In the genomic region with DNA sequence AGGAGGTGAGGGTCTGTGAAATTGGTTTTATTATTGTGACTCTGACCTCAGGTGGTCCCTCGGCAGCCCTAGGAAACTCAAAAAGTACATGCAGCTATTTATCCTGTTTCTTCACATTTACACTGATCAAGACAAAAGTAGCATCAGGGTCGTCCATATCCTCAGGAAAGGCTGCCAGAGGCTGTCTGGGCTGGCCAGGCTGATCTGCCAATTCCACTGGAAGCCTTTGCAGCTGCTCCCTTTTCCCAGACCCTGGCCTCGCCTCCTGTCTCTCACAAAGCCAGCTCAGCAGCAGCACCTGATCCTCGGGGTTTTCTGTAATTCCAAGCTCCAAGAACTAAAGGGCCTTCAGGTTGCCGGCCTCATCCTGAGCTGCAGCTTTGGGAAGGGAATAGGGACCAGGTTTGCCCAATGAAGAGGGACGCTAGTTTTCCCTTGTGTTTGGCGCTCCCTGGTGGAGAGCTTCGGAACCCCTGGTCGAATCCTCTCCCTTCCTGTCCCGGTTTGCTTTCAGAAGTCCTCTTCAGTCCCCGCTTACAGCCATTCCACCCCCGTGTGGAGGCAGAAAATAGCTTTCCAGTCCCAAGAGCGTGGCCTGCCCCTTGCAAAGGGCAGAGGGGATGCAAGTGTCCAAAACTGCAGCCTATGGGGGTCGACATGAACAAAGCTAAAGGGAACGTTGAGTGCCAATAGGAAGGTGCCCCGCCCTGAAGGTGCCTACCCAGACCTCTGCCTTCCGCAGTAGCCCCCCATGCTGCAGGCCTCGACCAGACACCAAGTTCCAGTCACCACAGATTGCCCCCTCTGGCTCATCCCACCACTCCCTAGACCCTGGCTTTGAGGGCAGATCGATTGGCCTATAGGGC, we compare ENCODE assay signal across 9 cellular contexts. TPM values are rescaled to one million over a fixed set of nuclear protein-coding genes. Genes with fewer than 3 reads are reported as not detected.
DNase-seq lines count a peak whose midpoint lies in the region; ATAC-seq, FAIRE-seq and TF ChIP-seq lines count a peak whose summit lies in the region.
"Had no signal": no experiment of that assay in that cellular context is flagged by ENCODE, and none has a peak within 500 bp of the region (broad histone marks: within the 10 kb centered on the region; RNA-seq: fewer than 3 reads in every experiment).

No MANE protein-coding gene starts in this region.

- H2AFZ ChIP-seq in H1 (ENCODE audit: low read length), result peak overlapping the region; percentile 60; the same call in 1 of the 2 replicates

- H3K79me1 ChIP-seq in H1 (ENCODE audit: low read depth, low read length), result no peaks in the 10 kb centered on the region; the same call in 1 of the 2 replicates

- H3K18ac ChIP-seq in H1 (ENCODE audit: extremely low read depth, low read length), result no peak overlapping the region

- ATAC-seq in HG02798 (IDR thresholded peaks at IDR 0.05; ENCODE audit: poor library complexity, unreplicated experiment), result no peak

- H2BK12ac ChIP-seq in H1 (ENCODE audit: low read depth, low read length), result no peak overlapping the region

- H3K27ac Mint-ChIP-seq in mesothelial cell of epicardium, result no peak overlapping the region

- peaks cover 6% of the 10 kb centered on the region for H3K9me3 Mint-ChIP-seq in mesothelial cell of epicardium

- H3K79me2 ChIP-seq in H1 (ENCODE audit: control insufficient read depth in 1 of 2, insufficient read depth in 2 of 2, low read length in 2 of 2), result no peaks in the 10 kb centered on the region

- H3K36me3 ChIP-seq in H1 (ENCODE audit: control insufficient read depth in 2 of 4, insufficient read depth in 4 of 4, low read length in 3 of 4), result no peaks in the 10 kb centered on the region

- H2BK20ac ChIP-seq in H1 (ENCODE audit: low read length), result no peak overlapping the region

- no peak overlapping the region for H2AK5ac ChIP-seq in H1 (ENCODE audit: low read depth, low read length)

- WGBS in H1 (ENCODE audit: extremely low coverage in 1 of 2, insufficient coverage in 1 of 2, insufficient read length in 1 of 2, insufficient replicate concordance in 2 of 2, low coverage in 1 of 2, low lambda C conversion rate in 2 of 2, missing lambda C conversion rate in 1 of 2), 2 experiments, result 41% methylated on average over 19 of the region's 19 CpGs; no CpG with 5 or more reads in 1 of the 2 experiments

- H3K36me3 Mint-ChIP-seq in mesothelial cell of epicardium, result peaks cover 4% of the 10 kb centered on the region

- H4K5ac ChIP-seq in H1 (ENCODE audit: insufficient read length, low read depth, low read length), result no peak overlapping the region

- H3K4ac ChIP-seq in H1 (replicated peaks; ENCODE audit: insufficient read length, low read depth, low read length), result no peak overlapping the region

- no peaks in the 10 kb centered on the region for H3K27me3 Mint-ChIP-seq in mesothelial cell of epicardium (ENCODE audit: low read depth)

- H4K91ac ChIP-seq in H1 (replicated peaks; ENCODE audit: insufficient read length, low read length), result no peak overlapping the region

- H3K27me3 ChIP-seq in H1 (replicated peaks in 1 of 4; ENCODE audit: control insufficient read depth in 3 of 4, extremely low read depth in 1 of 4, insufficient read depth in 3 of 4, low read length in 3 of 4), result no peaks in the 10 kb centered on the region; a peak in 2 of 7 replicates

- H3K4me1 Mint-ChIP-seq in mesothelial cell of epicardium, result peaks cover 11% of the 10 kb centered on the region

- no peak overlapping the region for H3K4me3 ChIP-seq in H1 (ENCODE audit: extremely low read depth in 1 of 4, insufficient read depth in 2 of 4, low read depth in 3 of 4, low read length in 4 of 4)
- H3K4me3 ChIP-seq: skin epidermis had no signal

- H3K4me2 ChIP-seq in H1 (ENCODE audit: insufficient read depth in 1 of 2, low read depth in 2 of 2, low read length in 2 of 2), result no peak overlapping the region

- H3K4me1 ChIP-seq in H1 (replicated peaks in 1 of 4; ENCODE audit: control insufficient read depth in 3 of 4, insufficient read depth in 4 of 4, low read length in 3 of 4), result peaks cover 0 to 5% (median 3%) of the 10 kb centered on the region in 4 experiments; a peak in 5 of 7 replicates

- TF ChIP-seq POLR2A in H1 (IDR thresholded peaks at IDR 0.05; ENCODE audit: control extremely low read depth in 1 of 2, low read depth in 2 of 2, low read length in 2 of 2), result no peak

- DNase-seq in NOMO-1 treated with DMSO at 0.1 percent for 48 hours (lab: John Stamatoyannopoulos, UW; ENCODE audit: unreplicated experiment) (peak; percentile 21), NOMO-1 treated with dmso at 0.1 percent for 144 hours (lab: John Stamatoyannopoulos, UW; ENCODE audit: unreplicated experiment) (no peak), NCI-H510A (lab: John Stamatoyannopoulos, UW) (peak; percentile 7), H1 (ENCODE audit: low read depth in 1 of 2, low spot score in 2 of 2) (peak; percentile 78 to 99), mesothelial cell of epicardium (ENCODE audit: low spot score in 2 of 2, unreplicated experiment in 2 of 2) (peak; percentile 54 to 91)
- DNase-seq in activated CD8-positive, alpha-beta memory T cell treated with anti-CD3 and anti-CD28 coated beads for 24 hours, result peak; percentile 89
- DNase-seq in stimulated activated CD8-positive, alpha-beta memory T cell treated with anti-CD3 and anti-CD28 coated beads, Interleukin-4, amount 100 ng/mL, for 1 hour (ENCODE audit: low read depth in 2 of 2, low spot score in 1 of 2), result peak; percentile 25 to 27

- CTCF ChIA-PET in H1 (lab: Charles Lee; ENCODE audit: partially characterized antibody), result interaction anchor here (0.5 to 3.6 kb wide), 38 partner anchors 9 to 439 kb away, joined by 3 to 32 read pairs (median 4); partner anchors contain the start of genes MFSD6L and SPDYE4

- H3K23ac ChIP-seq in H1 (ENCODE audit: insufficient read length), result no peak overlapping the region

- no peak overlapping the region for H3K56ac ChIP-seq in H1 (replicated peaks; ENCODE audit: insufficient read length, low read depth, low read length)

- no peak overlapping the region for H2BK120ac ChIP-seq in H1 (replicated peaks; ENCODE audit: low read depth, low read length)

- peak; percentile 92 to 94 for TF ChIP-seq RAD21 in H1 (IDR thresholded peaks at IDR 0.05 in 1 of 2, conservative IDR thresholded peaks at IDR 0.05 in 1 of 2; ENCODE audit: low read depth in 2 of 2, low read length in 2 of 2)

- peak; percentile 75 to 93 (median 86) for TF ChIP-seq CTCF in H1 (IDR thresholded peaks at IDR 0.05; ENCODE audit: control extremely low read depth in 1 of 3, insufficient read depth in 1 of 3, low read depth in 1 of 3, low read length in 3 of 3)
- peak; percentile 93 for TF ChIP-seq CTCF in mesothelial cell of epicardium (IDR thresholded peaks at IDR 0.05; ENCODE audit: unreplicated experiment)

- no peak for TF ChIP-seq EP300 in H1 (IDR thresholded peaks at IDR 0.05; ENCODE audit: borderline replicate concordance in 1 of 2, low read depth in 2 of 2, low read length in 2 of 2)

- H4K8ac ChIP-seq in H1 (ENCODE audit: extremely low read depth, insufficient read depth, low read length), result no peak overlapping the region

- H2BK5ac ChIP-seq in H1 (ENCODE audit: low read depth, low read length), result no peak overlapping the region

- H3K4me3 Mint-ChIP-seq in mesothelial cell of epicardium, result no peak overlapping the region

- no peak overlapping the region for H3K27ac ChIP-seq in H1 (ENCODE audit: low read depth, low read length)
- H3K27ac ChIP-seq: skin epidermis had no signal

- POLR2A ChIA-PET in H1 (lab: Charles Lee; ENCODE audit: partially characterized antibody), result interaction anchor here (0.8 to 0.9 kb wide), 2 partner anchors 9 to 13 kb away, joined by 3 read pairs; partner anchors contain the start of gene MFSD6L

- no peaks in the 10 kb centered on the region for H3K23me2 ChIP-seq in H1 (ENCODE audit: low read depth, low read length)

- no peak overlapping the region for H2BK15ac ChIP-seq in H1 (ENCODE audit: low read length)

- peak; percentile 93 for FAIRE-seq in H1 (lab: Jason Lieb, UNC)

- no peaks in the 10 kb centered on the region for H4K20me1 ChIP-seq in H1 (replicated peaks in 1 of 2; ENCODE audit: control insufficient read depth in 1 of 2, insufficient read depth in 2 of 2, low read length in 2 of 2)

- no peaks in the 10 kb centered on the region for H3K9me3 ChIP-seq in H1 (ENCODE audit: insufficient read depth in 2 of 2, low read depth in 1 of 2, low read length in 1 of 2)

- H3K14ac ChIP-seq in H1 (ENCODE audit: insufficient read length), result no peak overlapping the region

- H3K9ac ChIP-seq in H1 (replicated peaks in 1 of 4; ENCODE audit: extremely low read depth in 1 of 4, low read depth in 3 of 4, low read length in 3 of 4), result no peak overlapping the region

RNA-seq across cellular contexts. Expression of gene MFSD6L, which starts 13.4 kb away (rescaled TPM):
- 2.6 and 2.8 TPM in 2 replicates for total RNA-seq in H1 (2021; fragmentation: NEBNext Ultra II Directional; extraction: Animal tissue kit (Norgen Biotek cat#: 25700))
- polyA plus RNA-seq in H1 (2011; rRNA removed), result 2.7 and 3.5 TPM in 2 replicates
- 3.2 TPM for polyA plus RNA-seq in H1 (2011; cell fraction: cytosol; rRNA removed)
- polyA plus RNA-seq in H1 (2011; cell fraction: nucleus; rRNA removed), result 3.5 TPM
- polyA plus RNA-seq in H1 (2012, experiment 1 of 2), result 1.8 to 3.3 TPM (median 3.0 TPM) in 4 replicates
- polyA plus RNA-seq in H1 (2012, experiment 2 of 2), result 2.3 TPM
- polyA plus RNA-seq in H1 (2013, experiment 1 of 2), result 2.5 TPM
- polyA plus RNA-seq in H1 (2013, experiment 2 of 2), result 2.2 TPM
- polyA minus RNA-seq in H1 (2011; rRNA and poly(A)+ RNA removed), result 2.8 and 3.6 TPM in 2 replicates
- 2.3 TPM for polyA minus RNA-seq in H1 (2011; cell fraction: cytosol; rRNA and poly(A)+ RNA removed)
- 4.0 TPM for polyA minus RNA-seq in H1 (2011; cell fraction: nucleus; rRNA and poly(A)+ RNA removed)
- total RNA-seq in mesothelial cell of epicardium, result 3.0 to 4.4 TPM (median 4.0 TPM) in 3 replicates

RNA-seq across cellular contexts. Expression of gene SPDYE4, which starts 27.4 kb away (rescaled TPM):
- not detected in 2 replicates for total RNA-seq in H1 (2021; fragmentation: NEBNext Ultra II Directional; extraction: Animal tissue kit (Norgen Biotek cat#: 25700))
- not detected in 2 replicates for polyA plus RNA-seq in H1 (2011; rRNA removed)
- polyA plus RNA-seq in H1 (2011; cell fraction: cytosol; rRNA removed), result not detected
- polyA plus RNA-seq in H1 (2011; cell fraction: nucleus; rRNA removed), result not detected
- not detected in 4 replicates for polyA plus RNA-seq in H1 (2012, experiment 1 of 2)
- polyA plus RNA-seq in H1 (2012, experiment 2 of 2), result not detected
- polyA plus RNA-seq in H1 (2013, experiment 1 of 2), result not detected
- not detected for polyA plus RNA-seq in H1 (2013, experiment 2 of 2)
- polyA minus RNA-seq in H1 (2011; rRNA and poly(A)+ RNA removed), result not detected in 2 replicates
- not detected for polyA minus RNA-seq in H1 (2011; cell fraction: cytosol; rRNA and poly(A)+ RNA removed)
- not detected for polyA minus RNA-seq in H1 (2011; cell fraction: nucleus; rRNA and poly(A)+ RNA removed)
- not detected in 3 replicates for total RNA-seq in mesothelial cell of epicardium

RNA-seq across cellular contexts. Expression of gene CCDC42, which starts 41.1 kb away (rescaled TPM):
- total RNA-seq in H1 (2021; fragmentation: NEBNext Ultra II Directional; extraction: Animal tissue kit (Norgen Biotek cat#: 25700)), result not detected in 2 replicates
- not detected in 2 replicates for polyA plus RNA-seq in H1 (2011; rRNA removed)
- not detected for polyA plus RNA-seq in H1 (2011; cell fraction: cytosol; rRNA removed)
- not detected for polyA plus RNA-seq in H1 (2011; cell fraction: nucleus; rRNA removed)
- polyA plus RNA-seq in H1 (2012, experiment 1 of 2), result not detected in 4 replicates
- not detected for polyA plus RNA-seq in H1 (2012, experiment 2 of 2)
- polyA plus RNA-seq in H1 (2013, experiment 1 of 2), result not detected
- polyA plus RNA-seq in H1 (2013, experiment 2 of 2), result not detected
- not detected in 2 replicates for polyA minus RNA-seq in H1 (2011; rRNA and poly(A)+ RNA removed)
- not detected for polyA minus RNA-seq in H1 (2011; cell fraction: cytosol; rRNA and poly(A)+ RNA removed)
- polyA minus RNA-seq in H1 (2011; cell fraction: nucleus; rRNA and poly(A)+ RNA removed), result not detected
- total RNA-seq in mesothelial cell of epicardium, result 0.16 to 0.33 TPM in 2 of 3 replicates, not detected in the other
